In the genomic region with DNA sequence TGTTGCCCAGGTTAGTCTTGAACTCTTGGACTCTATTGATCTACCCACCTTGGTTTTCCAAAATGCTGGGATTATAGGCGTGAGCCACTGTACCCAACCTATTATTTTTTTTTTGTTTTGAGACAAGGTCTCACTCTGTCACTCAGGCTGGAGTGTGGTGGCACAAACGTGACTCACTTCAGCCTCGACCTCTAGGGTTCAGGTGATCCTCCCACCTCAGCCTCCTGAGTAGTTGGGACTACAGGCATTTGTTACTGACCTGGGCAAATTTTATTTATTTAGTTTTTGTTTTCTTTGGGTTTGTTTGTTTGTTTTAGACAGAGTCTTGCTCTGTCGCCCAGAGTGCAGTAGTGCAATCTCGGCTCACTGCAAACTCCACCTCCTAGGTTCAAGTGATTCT, we compare ENCODE assay signal across 7 cellular contexts. TPM values are rescaled to one million over a fixed set of nuclear protein-coding genes. Genes with fewer than 3 reads are reported as not detected.
"Had no signal": no experiment of that assay in that cellular context is flagged by ENCODE, and none has a peak within 500 bp of the region (broad histone marks: within the 10 kb centered on the region; RNA-seq: fewer than 3 reads in every experiment).

No MANE protein-coding gene starts in this region.

- H3K9ac ChIP-seq: GM23248 had no signal

- ATAC-seq: K562 had no signal

- H3K27ac ChIP-seq: GM23248 had no signal

- H3K4me3 ChIP-seq: GM23248, K562 had no signal

- H2AFZ ChIP-seq: GM23248 had no signal

- DNase-seq: GM23248, GOT3, H7, HCEC 1CT had no signal

RNA-seq across cellular contexts. Expression of gene SHBG, which starts 6.3 kb away (rescaled TPM):
- total RNA-seq: GM23248, H4, HT-29, K562 had no signal
- polyA plus RNA-seq: K562 had no signal

RNA-seq across cellular contexts. Expression of gene ATP1B2, which starts 27.1 kb away (rescaled TPM):
- total RNA-seq: GM23248, H4, HT-29 had no signal
- polyA plus RNA-seq: GM23248 had no signal

RNA-seq across cellular contexts. Expression of gene SOX15, which starts 33.8 kb away (rescaled TPM):
- total RNA-seq: GM23248, H4, HT-29 had no signal
